2 cellular contexts compared by ENCODE assay signal in the genomic region with DNA sequence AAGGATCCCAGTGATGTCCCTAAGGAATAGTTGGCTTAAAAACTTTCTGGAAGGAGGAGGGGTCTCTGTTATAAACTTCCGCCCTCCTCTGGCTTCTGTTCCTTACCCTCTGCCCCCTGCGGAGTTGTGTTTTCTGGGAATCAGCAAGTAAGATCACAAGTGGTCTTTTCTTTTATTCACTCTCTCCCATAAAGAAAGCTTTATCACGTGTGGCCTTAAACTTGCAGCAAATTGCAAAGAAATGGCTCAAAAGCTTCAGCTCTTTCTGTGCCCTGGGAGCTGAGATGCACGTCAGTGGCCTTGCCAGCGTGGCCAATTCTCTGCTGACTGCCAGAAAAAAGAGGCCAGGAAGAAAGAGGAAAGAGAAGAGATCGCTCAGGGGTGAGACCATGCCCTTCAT.
TF ChIP-seq lines count a peak whose summit lies in the region.

A gene with protein sequence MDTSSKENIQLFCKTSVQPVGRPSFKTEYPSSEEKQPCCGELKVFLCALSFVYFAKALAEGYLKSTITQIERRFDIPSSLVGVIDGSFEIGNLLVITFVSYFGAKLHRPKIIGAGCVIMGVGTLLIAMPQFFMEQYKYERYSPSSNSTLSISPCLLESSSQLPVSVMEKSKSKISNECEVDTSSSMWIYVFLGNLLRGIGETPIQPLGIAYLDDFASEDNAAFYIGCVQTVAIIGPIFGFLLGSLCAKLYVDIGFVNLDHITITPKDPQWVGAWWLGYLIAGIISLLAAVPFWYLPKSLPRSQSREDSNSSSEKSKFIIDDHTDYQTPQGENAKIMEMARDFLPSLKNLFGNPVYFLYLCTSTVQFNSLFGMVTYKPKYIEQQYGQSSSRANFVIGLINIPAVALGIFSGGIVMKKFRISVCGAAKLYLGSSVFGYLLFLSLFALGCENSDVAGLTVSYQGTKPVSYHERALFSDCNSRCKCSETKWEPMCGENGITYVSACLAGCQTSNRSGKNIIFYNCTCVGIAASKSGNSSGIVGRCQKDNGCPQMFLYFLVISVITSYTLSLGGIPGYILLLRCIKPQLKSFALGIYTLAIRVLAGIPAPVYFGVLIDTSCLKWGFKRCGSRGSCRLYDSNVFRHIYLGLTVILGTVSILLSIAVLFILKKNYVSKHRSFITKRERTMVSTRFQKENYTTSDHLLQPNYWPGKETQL (plus strand): TSS at position 101 of the 400 bp plus-strand sequence. CDS start 4,245 bp downstream, outside the sequence.

TF ChIP-seq in GM23338, 12 proteins besides CTCF, POLR2A, EP300 and RAD21 (continues in another document):
- TF ChIP-seq CREB1 (CRISPR knock-in tag; IDR thresholded peaks at IDR 0.05; ENCODE audit: low read depth) (no peak), POLR2AphosphoS5 (IDR thresholded peaks at IDR 0.05; ENCODE audit: low read depth) (no peak), JUNB (IDR thresholded peaks at IDR 0.05; ENCODE audit: unreplicated experiment) (no peak), ZNF331 (CRISPR knock-in tag; IDR thresholded peaks at IDR 0.05; ENCODE audit: low read depth) (no peak)
- TF ChIP-seq, protein P1, sequence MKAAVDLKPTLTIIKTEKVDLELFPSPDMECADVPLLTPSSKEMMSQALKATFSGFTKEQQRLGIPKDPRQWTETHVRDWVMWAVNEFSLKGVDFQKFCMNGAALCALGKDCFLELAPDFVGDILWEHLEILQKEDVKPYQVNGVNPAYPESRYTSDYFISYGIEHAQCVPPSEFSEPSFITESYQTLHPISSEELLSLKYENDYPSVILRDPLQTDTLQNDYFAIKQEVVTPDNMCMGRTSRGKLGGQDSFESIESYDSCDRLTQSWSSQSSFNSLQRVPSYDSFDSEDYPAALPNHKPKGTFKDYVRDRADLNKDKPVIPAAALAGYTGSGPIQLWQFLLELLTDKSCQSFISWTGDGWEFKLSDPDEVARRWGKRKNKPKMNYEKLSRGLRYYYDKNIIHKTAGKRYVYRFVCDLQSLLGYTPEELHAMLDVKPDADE (IDR thresholded peaks at IDR 0.05): no peak
- TF ChIP-seq, protein P2, sequence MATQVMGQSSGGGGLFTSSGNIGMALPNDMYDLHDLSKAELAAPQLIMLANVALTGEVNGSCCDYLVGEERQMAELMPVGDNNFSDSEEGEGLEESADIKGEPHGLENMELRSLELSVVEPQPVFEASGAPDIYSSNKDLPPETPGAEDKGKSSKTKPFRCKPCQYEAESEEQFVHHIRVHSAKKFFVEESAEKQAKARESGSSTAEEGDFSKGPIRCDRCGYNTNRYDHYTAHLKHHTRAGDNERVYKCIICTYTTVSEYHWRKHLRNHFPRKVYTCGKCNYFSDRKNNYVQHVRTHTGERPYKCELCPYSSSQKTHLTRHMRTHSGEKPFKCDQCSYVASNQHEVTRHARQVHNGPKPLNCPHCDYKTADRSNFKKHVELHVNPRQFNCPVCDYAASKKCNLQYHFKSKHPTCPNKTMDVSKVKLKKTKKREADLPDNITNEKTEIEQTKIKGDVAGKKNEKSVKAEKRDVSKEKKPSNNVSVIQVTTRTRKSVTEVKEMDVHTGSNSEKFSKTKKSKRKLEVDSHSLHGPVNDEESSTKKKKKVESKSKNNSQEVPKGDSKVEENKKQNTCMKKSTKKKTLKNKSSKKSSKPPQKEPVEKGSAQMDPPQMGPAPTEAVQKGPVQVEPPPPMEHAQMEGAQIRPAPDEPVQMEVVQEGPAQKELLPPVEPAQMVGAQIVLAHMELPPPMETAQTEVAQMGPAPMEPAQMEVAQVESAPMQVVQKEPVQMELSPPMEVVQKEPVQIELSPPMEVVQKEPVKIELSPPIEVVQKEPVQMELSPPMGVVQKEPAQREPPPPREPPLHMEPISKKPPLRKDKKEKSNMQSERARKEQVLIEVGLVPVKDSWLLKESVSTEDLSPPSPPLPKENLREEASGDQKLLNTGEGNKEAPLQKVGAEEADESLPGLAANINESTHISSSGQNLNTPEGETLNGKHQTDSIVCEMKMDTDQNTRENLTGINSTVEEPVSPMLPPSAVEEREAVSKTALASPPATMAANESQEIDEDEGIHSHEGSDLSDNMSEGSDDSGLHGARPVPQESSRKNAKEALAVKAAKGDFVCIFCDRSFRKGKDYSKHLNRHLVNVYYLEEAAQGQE (IDR thresholded peaks at IDR 0.05; ENCODE audit: unreplicated experiment): no peak

TF ChIP-seq in HepG2, 621 proteins besides CTCF, POLR2A, EP300 and RAD21:
- TF ChIP-seq SIX1 (CRISPR knock-in tag; IDR thresholded peaks at IDR 0.05; ENCODE audit: borderline replicate concordance): no peak
- TF ChIP-seq, protein P3, sequence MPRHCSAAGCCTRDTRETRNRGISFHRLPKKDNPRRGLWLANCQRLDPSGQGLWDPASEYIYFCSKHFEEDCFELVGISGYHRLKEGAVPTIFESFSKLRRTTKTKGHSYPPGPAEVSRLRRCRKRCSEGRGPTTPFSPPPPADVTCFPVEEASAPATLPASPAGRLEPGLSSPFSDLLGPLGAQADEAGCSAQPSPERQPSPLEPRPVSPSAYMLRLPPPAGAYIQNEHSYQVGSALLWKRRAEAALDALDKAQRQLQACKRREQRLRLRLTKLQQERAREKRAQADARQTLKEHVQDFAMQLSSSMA (CRISPR knock-in tag; IDR thresholded peaks at IDR 0.05): no peak
- no peak for TF ChIP-seq ZNF333 (CRISPR knock-in tag; IDR thresholded peaks at IDR 0.05; ENCODE audit: borderline replicate concordance)
- no peak for TF ChIP-seq SMARCE1 (IDR thresholded peaks at IDR 0.05; ENCODE audit: borderline replicate concordance)
- TF ChIP-seq, protein P4, sequence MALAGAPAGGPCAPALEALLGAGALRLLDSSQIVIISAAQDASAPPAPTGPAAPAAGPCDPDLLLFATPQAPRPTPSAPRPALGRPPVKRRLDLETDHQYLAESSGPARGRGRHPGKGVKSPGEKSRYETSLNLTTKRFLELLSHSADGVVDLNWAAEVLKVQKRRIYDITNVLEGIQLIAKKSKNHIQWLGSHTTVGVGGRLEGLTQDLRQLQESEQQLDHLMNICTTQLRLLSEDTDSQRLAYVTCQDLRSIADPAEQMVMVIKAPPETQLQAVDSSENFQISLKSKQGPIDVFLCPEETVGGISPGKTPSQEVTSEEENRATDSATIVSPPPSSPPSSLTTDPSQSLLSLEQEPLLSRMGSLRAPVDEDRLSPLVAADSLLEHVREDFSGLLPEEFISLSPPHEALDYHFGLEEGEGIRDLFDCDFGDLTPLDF (CRISPR knock-in tag; IDR thresholded peaks at IDR 0.05): no peak
- no peak for TF ChIP-seq SMAD9 (CRISPR knock-in tag; IDR thresholded peaks at IDR 0.05)
- TF ChIP-seq, protein P5, sequence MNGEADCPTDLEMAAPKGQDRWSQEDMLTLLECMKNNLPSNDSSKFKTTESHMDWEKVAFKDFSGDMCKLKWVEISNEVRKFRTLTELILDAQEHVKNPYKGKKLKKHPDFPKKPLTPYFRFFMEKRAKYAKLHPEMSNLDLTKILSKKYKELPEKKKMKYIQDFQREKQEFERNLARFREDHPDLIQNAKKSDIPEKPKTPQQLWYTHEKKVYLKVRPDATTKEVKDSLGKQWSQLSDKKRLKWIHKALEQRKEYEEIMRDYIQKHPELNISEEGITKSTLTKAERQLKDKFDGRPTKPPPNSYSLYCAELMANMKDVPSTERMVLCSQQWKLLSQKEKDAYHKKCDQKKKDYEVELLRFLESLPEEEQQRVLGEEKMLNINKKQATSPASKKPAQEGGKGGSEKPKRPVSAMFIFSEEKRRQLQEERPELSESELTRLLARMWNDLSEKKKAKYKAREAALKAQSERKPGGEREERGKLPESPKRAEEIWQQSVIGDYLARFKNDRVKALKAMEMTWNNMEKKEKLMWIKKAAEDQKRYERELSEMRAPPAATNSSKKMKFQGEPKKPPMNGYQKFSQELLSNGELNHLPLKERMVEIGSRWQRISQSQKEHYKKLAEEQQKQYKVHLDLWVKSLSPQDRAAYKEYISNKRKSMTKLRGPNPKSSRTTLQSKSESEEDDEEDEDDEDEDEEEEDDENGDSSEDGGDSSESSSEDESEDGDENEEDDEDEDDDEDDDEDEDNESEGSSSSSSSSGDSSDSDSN (CRISPR knock-in tag; IDR thresholded peaks at IDR 0.05): no peak
- TF ChIP-seq ARNT (IDR thresholded peaks at IDR 0.05): no peak
- TF ChIP-seq, protein P6, sequence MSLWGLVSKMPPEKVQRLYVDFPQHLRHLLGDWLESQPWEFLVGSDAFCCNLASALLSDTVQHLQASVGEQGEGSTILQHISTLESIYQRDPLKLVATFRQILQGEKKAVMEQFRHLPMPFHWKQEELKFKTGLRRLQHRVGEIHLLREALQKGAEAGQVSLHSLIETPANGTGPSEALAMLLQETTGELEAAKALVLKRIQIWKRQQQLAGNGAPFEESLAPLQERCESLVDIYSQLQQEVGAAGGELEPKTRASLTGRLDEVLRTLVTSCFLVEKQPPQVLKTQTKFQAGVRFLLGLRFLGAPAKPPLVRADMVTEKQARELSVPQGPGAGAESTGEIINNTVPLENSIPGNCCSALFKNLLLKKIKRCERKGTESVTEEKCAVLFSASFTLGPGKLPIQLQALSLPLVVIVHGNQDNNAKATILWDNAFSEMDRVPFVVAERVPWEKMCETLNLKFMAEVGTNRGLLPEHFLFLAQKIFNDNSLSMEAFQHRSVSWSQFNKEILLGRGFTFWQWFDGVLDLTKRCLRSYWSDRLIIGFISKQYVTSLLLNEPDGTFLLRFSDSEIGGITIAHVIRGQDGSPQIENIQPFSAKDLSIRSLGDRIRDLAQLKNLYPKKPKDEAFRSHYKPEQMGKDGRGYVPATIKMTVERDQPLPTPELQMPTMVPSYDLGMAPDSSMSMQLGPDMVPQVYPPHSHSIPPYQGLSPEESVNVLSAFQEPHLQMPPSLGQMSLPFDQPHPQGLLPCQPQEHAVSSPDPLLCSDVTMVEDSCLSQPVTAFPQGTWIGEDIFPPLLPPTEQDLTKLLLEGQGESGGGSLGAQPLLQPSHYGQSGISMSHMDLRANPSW (CRISPR knock-in tag; IDR thresholded peaks at IDR 0.05; ENCODE audit: borderline replicate concordance): no peak
- no peak for TF ChIP-seq ZBTB1 (CRISPR knock-in tag; IDR thresholded peaks at IDR 0.05; ENCODE audit: borderline replicate concordance)
